ENCODE assay signal across 8 cellular contexts in the genomic region with DNA sequence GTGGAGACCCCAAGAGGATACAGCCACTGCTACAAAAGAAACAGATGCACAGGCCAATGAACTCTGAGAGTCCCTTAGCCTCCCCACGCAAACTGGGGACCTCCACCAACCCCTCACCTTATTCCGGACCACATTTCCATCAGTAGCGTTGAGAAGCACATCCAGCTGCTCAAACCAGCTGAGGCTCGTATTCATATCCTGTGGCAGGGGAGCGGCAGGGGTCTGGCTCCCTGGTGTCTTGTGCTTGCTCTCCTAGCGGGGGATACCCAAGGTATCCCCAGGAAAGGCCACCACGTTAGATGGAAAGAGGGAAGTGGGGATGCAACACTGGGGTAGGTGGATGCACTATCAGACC. TPM values are rescaled to one million over a fixed set of nuclear protein-coding genes. Genes with fewer than 3 reads are reported as not detected.
DNase-seq lines count a peak whose midpoint lies in the region; ATAC-seq and TF ChIP-seq lines count a peak whose summit lies in the region.

No MANE protein-coding gene starts in this region.

- no peak overlapping the region for H2AK5ac ChIP-seq in neuronal stem cell (ENCODE audit: low read depth, low read length)

- H3K27ac Mint-ChIP-seq in activated CD8-positive, alpha-beta memory T cell treated with anti-CD3 and anti-CD28 coated beads, Interleukin-2, amount 10 ng/mL, durations not matched to agents 7 days and 5 days = peak overlapping the region; percentile 93
- H3K27ac Mint-ChIP-seq in endodermal cell = peak overlapping the region; percentile 96

- H3K23ac ChIP-seq in neuronal stem cell (ENCODE audit: low read depth, low read length, poor library complexity) = peak overlapping the region; percentile 11

- H2AFZ ChIP-seq in neuronal stem cell (ENCODE audit: low read length) = peak overlapping the region; percentile 85

- H3K4me1 ChIP-seq in NT2/D1 (ENCODE audit: insufficient read depth, insufficient read length) = peaks cover 12% of the 10 kb centered on the region
- H3K4me1 ChIP-seq in endodermal cell (ENCODE audit: control insufficient read depth, insufficient read depth, low read length) = peaks cover 7% of the 10 kb centered on the region
- peaks cover 4 to 10% of the 10 kb centered on the region in 2 donors for H3K4me1 ChIP-seq in neuronal stem cell (ENCODE audit: control insufficient read depth in 2 of 2, insufficient read depth in 1 of 2, low read depth in 1 of 2, low read length in 2 of 2)

- peak; percentile 51 for DNase-seq in activated CD8-positive, alpha-beta memory T cell treated with anti-CD3 and anti-CD28 coated beads, Interleukin-2, amount 10 ng/mL, durations not matched to agents 7 days and 5 days
- DNase-seq in activated CD8-positive, alpha-beta memory T cell treated with anti-CD3 and anti-CD28 coated beads for 24 hours = no peak
- no peak for DNase-seq in NT2/D1 (ENCODE audit: low read depth, low spot score)
- DNase-seq in endodermal cell = no peak
- no peak for DNase-seq in neuronal stem cell (ENCODE audit: low spot score)
- DNase-seq in G401 (ENCODE audit: low spot score) = no peak

- H3K9me3 ChIP-seq in NT2/D1 (ENCODE audit: insufficient read depth, low read length) (peaks cover 5% of the 10 kb centered on the region; the same call in 1 of the 2 replicates), endodermal cell (ENCODE audit: control insufficient read depth, low read length) (no peaks in the 10 kb centered on the region), neuronal stem cell (replicated peaks in 1 of 2; ENCODE audit: control insufficient read depth in 2 of 2, insufficient read depth in 1 of 2, low read depth in 1 of 2, low read length in 2 of 2) (no peaks in the 10 kb centered on the region)

- H3K4ac ChIP-seq in neuronal stem cell (ENCODE audit: low read length) = no peak overlapping the region

- no peaks in the 10 kb centered on the region for H3K27me3 Mint-ChIP-seq in activated CD8-positive, alpha-beta memory T cell treated with anti-CD3 and anti-CD28 coated beads, Interleukin-2, amount 10 ng/mL, durations not matched to agents 7 days and 5 days
- H3K27me3 Mint-ChIP-seq in endodermal cell (ENCODE audit: insufficient read depth) = no peaks in the 10 kb centered on the region

- in situ Hi-C loops in G401 (cut with HindIII; ENCODE audit: low sequenced_read_pairs) = no loop called here

- H3K4me3 ChIP-seq in NT2/D1 (ENCODE audit: insufficient read length, low read depth) = peak overlapping the region; percentile 74
- H3K4me3 ChIP-seq in endodermal cell (ENCODE audit: low read length) = peak overlapping the region; percentile 84
- peak overlapping the region; percentile 65 to 88 for H3K4me3 ChIP-seq in neuronal stem cell (ENCODE audit: low read length in 2 of 2)

- H3K4me2 ChIP-seq in neuronal stem cell (ENCODE audit: insufficient read depth, low read length, poor library complexity, severe bottlenecking) = peak overlapping the region; percentile 85

- H2BK5ac ChIP-seq in neuronal stem cell (ENCODE audit: low read length) = peak overlapping the region; percentile 54

- 16 to 24% methylated on average over 6 to 7 of the region's 7 CpGs for WGBS in endodermal cell (ENCODE audit: insufficient coverage in 1 of 2, insufficient read length in 1 of 2), 2 experiments
- no CpG with 5 or more reads among the region's 7 CpGs for WGBS in neuronal stem cell (ENCODE audit: extremely low coverage in 2 of 2, insufficient read length in 2 of 2, insufficient replicate concordance in 1 of 2), 2 donors

- peak overlapping the region; percentile 95 for H3K4me3 Mint-ChIP-seq in activated CD8-positive, alpha-beta memory T cell treated with anti-CD3 and anti-CD28 coated beads, Interleukin-2, amount 10 ng/mL, durations not matched to agents 7 days and 5 days
- peak overlapping the region; percentile 86 for H3K4me3 Mint-ChIP-seq in endodermal cell

- H3K79me1 ChIP-seq in neuronal stem cell (ENCODE audit: low read depth, low read length) = no peaks in the 10 kb centered on the region

- H3K9me3 Mint-ChIP-seq in activated CD8-positive, alpha-beta memory T cell treated with anti-CD3 and anti-CD28 coated beads, Interleukin-2, amount 10 ng/mL, durations not matched to agents 7 days and 5 days (ENCODE audit: low read depth) = no peaks in the 10 kb centered on the region
- H3K9me3 Mint-ChIP-seq in endodermal cell = peaks cover 15% of the 10 kb centered on the region

- H3K4me1 Mint-ChIP-seq in activated CD8-positive, alpha-beta memory T cell treated with anti-CD3 and anti-CD28 coated beads, Interleukin-2, amount 10 ng/mL, durations not matched to agents 7 days and 5 days = peaks cover 39% of the 10 kb centered on the region
- peaks cover 27% of the 10 kb centered on the region for H3K4me1 Mint-ChIP-seq in endodermal cell

- H3K36me3 ChIP-seq in NT2/D1 (ENCODE audit: insufficient read depth, insufficient read length, low read length) (peaks cover 25% of the 10 kb centered on the region), endodermal cell (ENCODE audit: control insufficient read depth, insufficient read depth, low read length) (no peaks in the 10 kb centered on the region), neuronal stem cell (replicated peaks in 1 of 2; ENCODE audit: control insufficient read depth in 2 of 2, insufficient read depth in 2 of 2, low read length in 2 of 2) (peaks cover 0 to 5% of the 10 kb centered on the region in 2 donors)

- H3K27ac ChIP-seq in endodermal cell (ENCODE audit: low read depth, low read length) (no peak overlapping the region), neuronal stem cell (replicated peaks; ENCODE audit: low read length) (no peak overlapping the region)

- peaks cover 4% of the 10 kb centered on the region for H3K36me3 Mint-ChIP-seq in activated CD8-positive, alpha-beta memory T cell treated with anti-CD3 and anti-CD28 coated beads, Interleukin-2, amount 10 ng/mL, durations not matched to agents 7 days and 5 days
- H3K36me3 Mint-ChIP-seq in endodermal cell (ENCODE audit: low read depth) = peaks cover 13% of the 10 kb centered on the region

- CTCF ChIA-PET in activated CD8-positive, alpha-beta memory T cell treated with anti-CD3 and anti-CD28 coated beads, Interleukin-2, amount 10 ng/mL, durations not matched to agents 7 days and 5 days (lab: Charles Lee) = interaction anchor here (0.8 to 5.1 kb wide), 12 partner anchors 7 to 173 kb away, joined by 3 to 26 read pairs (median 4); a partner anchor contains a TSS

- H2BK12ac ChIP-seq in neuronal stem cell (ENCODE audit: low read length) = no peak overlapping the region

- no peak overlapping the region for H4K91ac ChIP-seq in neuronal stem cell (ENCODE audit: low read depth, low read length, poor library complexity)

- H3K18ac ChIP-seq in neuronal stem cell (ENCODE audit: low read length) = peak overlapping the region; percentile 38

- H2BK120ac ChIP-seq in neuronal stem cell (ENCODE audit: low read depth, low read length) = no peak overlapping the region

- no peak for TF ChIP-seq CTCF in endodermal cell (conservative IDR thresholded peaks at IDR 0.05)

- peak; percentile 3 for ATAC-seq in activated CD8-positive, alpha-beta memory T cell treated with anti-CD3 and anti-CD28 coated beads, Interleukin-2, amount 10 ng/mL, durations not matched to agents 7 days and 5 days
- ATAC-seq in HG02884 (IDR thresholded peaks at IDR 0.05; ENCODE audit: unreplicated experiment) = no peak
- ATAC-seq in GM21360 (IDR thresholded peaks at IDR 0.05; ENCODE audit: unreplicated experiment) = no peak

- H3K14ac ChIP-seq in neuronal stem cell (ENCODE audit: low read length) = peak overlapping the region; percentile 60

- peak overlapping the region; percentile 10 for H2BK15ac ChIP-seq in neuronal stem cell (ENCODE audit: low read length)

- peak overlapping the region; percentile 81 for H3K9ac ChIP-seq in NT2/D1 (ENCODE audit: insufficient read length, low read depth)
- peak overlapping the region; percentile 21 for H3K9ac ChIP-seq in endodermal cell (ENCODE audit: extremely low read depth, low read length, poor library complexity, severe bottlenecking)
- H3K9ac ChIP-seq in neuronal stem cell (ENCODE audit: low read depth, low read length, poor library complexity) = peak overlapping the region; percentile 71

- H3K27me3 ChIP-seq in NT2/D1 (ENCODE audit: insufficient read depth, insufficient read length) (no peaks in the 10 kb centered on the region), endodermal cell (ENCODE audit: control insufficient read depth, insufficient read depth, low read length, poor library complexity, severe bottlenecking) (no peaks in the 10 kb centered on the region), neuronal stem cell (ENCODE audit: control insufficient read depth in 3 of 3, insufficient read depth in 3 of 3, low read depth in 1 of 3, low read length in 3 of 3) (no peaks in the 10 kb centered on the region)

- H4K8ac ChIP-seq in neuronal stem cell (ENCODE audit: low read depth, low read length) = no peak overlapping the region

RNA-seq across cellular contexts. Expression of a gene that starts 0.5 kb away (rescaled TPM):
- 1 to 10 TPM; 7.8 to 7.9 TPM for total RNA-seq in activated CD8-positive, alpha-beta memory T cell treated with anti-CD3 and anti-CD28 coated beads, Interleukin-2, amount 10 ng/mL, durations not matched to agents 7 days and 5 days
- total RNA-seq in endodermal cell = 1 to 10 TPM; 2.8 to 8.3 TPM
- 2.7 TPM for polyA plus RNA-seq in endodermal cell (2013, experiment 1 of 2)
- polyA plus RNA-seq in endodermal cell (2013, experiment 2 of 2) = 2.3 TPM
- polyA plus RNA-seq in neuronal stem cell (2013, experiment 1 of 2) = 3.6 TPM
- polyA plus RNA-seq in neuronal stem cell (2013, experiment 2 of 2) = 3.8 TPM
- 2.5 TPM in 2 replicates for total RNA-seq in G401 (2014; rRNA removed; shearing (Covaris generic))

RNA-seq across cellular contexts. Expression of a gene that starts 0.7 kb away (rescaled TPM):
- total RNA-seq in activated CD8-positive, alpha-beta memory T cell treated with anti-CD3 and anti-CD28 coated beads, Interleukin-2, amount 10 ng/mL, durations not matched to agents 7 days and 5 days = 1 to 10 TPM; 7.3 to 8.4 TPM
- total RNA-seq in endodermal cell = 1 to 10 TPM; 7.1 to 7.7 TPM
- polyA plus RNA-seq in endodermal cell (2013, experiment 1 of 2) = 7.2 TPM
- 6.1 TPM for polyA plus RNA-seq in endodermal cell (2013, experiment 2 of 2)
- 7.8 TPM for polyA plus RNA-seq in neuronal stem cell (2013, experiment 1 of 2)
- 7.1 TPM for polyA plus RNA-seq in neuronal stem cell (2013, experiment 2 of 2)
- total RNA-seq in G401 (2014; rRNA removed; shearing (Covaris generic)) = 4.7 and 6.4 TPM in 2 replicates

RNA-seq across cellular contexts. Expression of a gene that starts 8.4 kb away (rescaled TPM):
- 1 to 10 TPM; 3.0 to 4.4 TPM for total RNA-seq in activated CD8-positive, alpha-beta memory T cell treated with anti-CD3 and anti-CD28 coated beads, Interleukin-2, amount 10 ng/mL, durations not matched to agents 7 days and 5 days
- total RNA-seq in endodermal cell = 10 to 100 TPM in 1 of 2 donors, 1 to 10 TPM in 1; 9.7 to 10.3 TPM
- 3.1 TPM for polyA plus RNA-seq in endodermal cell (2013, experiment 1 of 2)
- polyA plus RNA-seq in endodermal cell (2013, experiment 2 of 2) = 2.9 TPM
- polyA plus RNA-seq in neuronal stem cell (2013, experiment 1 of 2) = 6.2 TPM
- 5.9 TPM for polyA plus RNA-seq in neuronal stem cell (2013, experiment 2 of 2)
- total RNA-seq in G401 (2014; rRNA removed; shearing (Covaris generic)) = 4.3 and 7.6 TPM in 2 replicates

RNA-seq across cellular contexts. Expression of a gene that starts 22.3 kb away (rescaled TPM):
- 100 to 1,000 TPM; 225 to 412 TPM for total RNA-seq in activated CD8-positive, alpha-beta memory T cell treated with anti-CD3 and anti-CD28 coated beads, Interleukin-2, amount 10 ng/mL, durations not matched to agents 7 days and 5 days
- 100 to 1,000 TPM; 872 to 949 TPM for total RNA-seq in endodermal cell
- 677 TPM for polyA plus RNA-seq in endodermal cell (2013, experiment 1 of 2)
- polyA plus RNA-seq in endodermal cell (2013, experiment 2 of 2) = 633 TPM
- 459 TPM for polyA plus RNA-seq in neuronal stem cell (2013, experiment 1 of 2)
- polyA plus RNA-seq in neuronal stem cell (2013, experiment 2 of 2) = 467 TPM
- total RNA-seq in G401 (2014; rRNA removed; shearing (Covaris generic)) = 1,347 and 1,417 TPM in 2 replicates

RNA-seq across cellular contexts. Expression of a gene that starts 51.2 kb away (rescaled TPM):
- 100 to 1,000 TPM; 137 to 150 TPM for total RNA-seq in activated CD8-positive, alpha-beta memory T cell treated with anti-CD3 and anti-CD28 coated beads, Interleukin-2, amount 10 ng/mL, durations not matched to agents 7 days and 5 days
- total RNA-seq in endodermal cell = 100 to 1,000 TPM; 200 to 239 TPM
- polyA plus RNA-seq in endodermal cell (2013, experiment 1 of 2) = 176 TPM
- polyA plus RNA-seq in endodermal cell (2013, experiment 2 of 2) = 157 TPM
- polyA plus RNA-seq in neuronal stem cell (2013, experiment 1 of 2) = 208 TPM
- polyA plus RNA-seq in neuronal stem cell (2013, experiment 2 of 2) = 213 TPM
- 116 TPM in 2 replicates for total RNA-seq in G401 (2014; rRNA removed; shearing (Covaris generic))

Comparison
In these comparisons a context has a peak if more than half of its experiments do, and no peak if none do; other contexts are left out.
1. H3K9ac ChIP-seq: peak in every context shown above with its lines; median percentile 81 in NT2/D1; 71 in neuronal stem cell; 21 in endodermal cell.